8 cellular contexts compared by ENCODE assay signal in genomic region chr1:149636286-149637122, GRCh38. TPM values are rescaled to one million over a fixed set of nuclear protein-coding genes. Genes with fewer than 3 reads are reported as not detected.
DNase-seq lines count a peak whose midpoint lies in the region; ATAC-seq lines count a peak whose summit lies in the region.
"Not testable (repeated sequence)": the region's sequence is repeated elsewhere in the genome, so short reads cannot be mapped to it uniquely, and the experiment has no call there.

No MANE protein-coding gene starts in this region.

- peak overlapping the region; percentile 99 for H2BK5ac ChIP-seq in mesenchymal stem cell (ENCODE audit: low read depth, low read length, poor library complexity, severe bottlenecking)

- peak overlapping the region; percentile 98 for H4K8ac ChIP-seq in mesenchymal stem cell (ENCODE audit: low read length)

- peak overlapping the region; percentile 98 for H4K91ac ChIP-seq in mesenchymal stem cell (ENCODE audit: low read length)

- not testable (repeated sequence) for H3K9me3 ChIP-seq in NT2/D1 (ENCODE audit: insufficient read depth, low read length); endocrine pancreas (ENCODE audit: control insufficient read depth, low read length); mesenchymal stem cell (ENCODE audit: control insufficient read depth, low read length)

- peak overlapping the region; percentile 22 for H3K4me3 ChIP-seq in NT2/D1 (ENCODE audit: insufficient read length, low read depth)
- H3K4me3 ChIP-seq in endocrine pancreas (ENCODE audit: control insufficient read depth, insufficient read depth, low read length), result peak overlapping the region; percentile 70
- peak overlapping the region; percentile 60 to 75 for H3K4me3 ChIP-seq in mesenchymal stem cell (ENCODE audit: insufficient read depth in 1 of 2, low read depth in 1 of 2, low read length in 2 of 2)

- H3K4me1 ChIP-seq in NT2/D1 (ENCODE audit: insufficient read depth, insufficient read length); endocrine pancreas (ENCODE audit: control insufficient read depth, insufficient read depth, low read length); mesenchymal stem cell (ENCODE audit: control insufficient read depth, insufficient read depth, low read depth, low read length): not testable (repeated sequence)

- H2BK12ac ChIP-seq in mesenchymal stem cell (ENCODE audit: low read length in 2 of 2), result not testable (repeated sequence)

- H2AK5ac ChIP-seq in mesenchymal stem cell (ENCODE audit: low read length, severe bottlenecking), result not testable (repeated sequence)

- not testable (repeated sequence) for H2BK120ac ChIP-seq in mesenchymal stem cell (ENCODE audit: low read depth, low read length)

- H3K14ac ChIP-seq in mesenchymal stem cell (ENCODE audit: low read length in 2 of 2), result not testable (repeated sequence)

- peak overlapping the region; percentile 63 for H3K4me2 ChIP-seq in mesenchymal stem cell (ENCODE audit: low read length, poor library complexity, severe bottlenecking)

- H3K79me1 ChIP-seq in mesenchymal stem cell (replicated peaks; ENCODE audit: low read length, poor library complexity, severe bottlenecking), result not testable (repeated sequence)

- H3K27ac ChIP-seq in mesenchymal stem cell (ENCODE audit: low read length, poor library complexity, severe bottlenecking), result peak overlapping the region; percentile 95

- not testable (repeated sequence) for H3K27me3 ChIP-seq in NT2/D1 (ENCODE audit: insufficient read depth, insufficient read length); endocrine pancreas (ENCODE audit: control insufficient read depth, insufficient read depth, low read length); mesenchymal stem cell (ENCODE audit: control insufficient read depth in 1 of 2, insufficient read depth in 1 of 2, low read length in 2 of 2)

- not testable (repeated sequence) for H2AFZ ChIP-seq in mesenchymal stem cell (ENCODE audit: low read depth, low read length)

- H3K36me3 ChIP-seq in NT2/D1 (ENCODE audit: insufficient read depth, insufficient read length, low read length); endocrine pancreas (ENCODE audit: control insufficient read depth, insufficient read depth, low read length); mesenchymal stem cell (ENCODE audit: control insufficient read depth in 1 of 2, insufficient read depth in 2 of 2, low read depth in 1 of 2, low read length in 2 of 2): not testable (repeated sequence)

- WGBS in mesenchymal stem cell, result 0% methylated on average over 34 of the region's 41 CpGs

- H3K18ac ChIP-seq in mesenchymal stem cell (ENCODE audit: low read depth in 1 of 2, low read length in 2 of 2), result peak overlapping the region; percentile 44 to 89

- peak overlapping the region in 1 of 2 experiments; percentile 81 for H3K4ac ChIP-seq in mesenchymal stem cell (ENCODE audit: low read depth in 1 of 2, low read length in 2 of 2)

- H3K9ac ChIP-seq in NT2/D1 (ENCODE audit: insufficient read length, low read depth), result peak overlapping the region; percentile 76
- H3K9ac ChIP-seq in endocrine pancreas (ENCODE audit: control insufficient read depth, insufficient read depth, low read length), result peak overlapping the region; percentile 84
- H3K9ac ChIP-seq in mesenchymal stem cell (ENCODE audit: low read length), result peak overlapping the region; percentile 90

- peak; percentile 88 for ATAC-seq in GM21515 (IDR thresholded peaks at IDR 0.05; ENCODE audit: unreplicated experiment)

- not testable (repeated sequence) for H2BK15ac ChIP-seq in mesenchymal stem cell (ENCODE audit: low read depth, poor library complexity, severe bottlenecking)

- DNase-seq in COLO668 (lab: John Stamatoyannopoulos, UW; ENCODE audit: unreplicated experiment), result peak; percentile 94
- DNase-seq in HUDEP-2 (lab: John Stamatoyannopoulos, UW; ENCODE audit: unreplicated experiment in 76 of 76), result peak; percentile 50 to 94 (median 81)
- DNase-seq in NT2/D1 (ENCODE audit: low read depth, low spot score), result peak; percentile 94
- peak; percentile 78 for DNase-seq in activated CD8-positive, alpha-beta memory T cell treated with anti-CD3 and anti-CD28 coated beads, Interleukin-2, amount 50 U/mL, for 24 hours (ENCODE audit: extremely low read depth)
- DNase-seq in mesenchymal stem cell, result peak; percentile 97
- peak; percentile 73 to 80 (median 77) for DNase-seq in stimulated activated CD4-positive, alpha-beta T cell treated with anti-CD3 and anti-CD28 coated beads, TNF-alpha, amount 100 ng/mL, for 4 hours (ENCODE audit: low read depth in 3 of 3)

- H3K23ac ChIP-seq in mesenchymal stem cell (ENCODE audit: low read length in 2 of 2), result not testable (repeated sequence)

RNA-seq across cellular contexts. Expression of gene PPIAL4C, which starts 52.9 kb away (rescaled TPM):
- polyA plus RNA-seq in mesenchymal stem cell (2013, experiment 1 of 2), result not detected
- polyA plus RNA-seq in mesenchymal stem cell (2013, experiment 2 of 2), result not detected

Comparison
In these comparisons a context has a peak if more than half of its experiments do, and no peak if none do; other contexts are left out.
1. Peak in every context shown above with its lines: DNase-seq, ATAC-seq, H3K4me3 ChIP-seq and H3K27ac ChIP-seq.